ENCODE assay signal across 1 cellular context in genomic region chr9:23537192-23538059, GRCh38.
TF ChIP-seq lines count a peak whose summit lies in the region.

No MANE protein-coding gene starts in this region.

TF ChIP-seq in H1, 55 proteins besides CTCF, POLR2A, EP300 and RAD21 (continued from another document):
- TF ChIP-seq CHD7 (IDR thresholded peaks at IDR 0.05; ENCODE audit: insufficient replicate concordance, low read length) (no peak), ASH2L (IDR thresholded peaks at IDR 0.05; ENCODE audit: low read length) (peak; percentile 63), EZH2 (IDR thresholded peaks at IDR 0.05; ENCODE audit: low read depth, low read length, severe bottlenecking) (peak; percentile 40), E2F6 (IDR thresholded peaks at IDR 0.05) (no peak), BCL11A (IDR thresholded peaks at IDR 0.05; ENCODE audit: low read depth in 2 of 2, low read length in 2 of 2) (no peak), TAF7 (optimal IDR thresholded peaks at IDR 0.05; ENCODE audit: borderline replicate concordance, low read depth, low read length) (no peak), RBBP5 (IDR thresholded peaks at IDR 0.05; ENCODE audit: borderline replicate concordance, low read depth, low read length) (peak; percentile 67; the same call in 1 of the 2 replicates), SIN3A (conservative IDR thresholded peaks at IDR 0.05 in 1 of 2, IDR thresholded peaks at IDR 0.05 in 1 of 2; ENCODE audit: low read depth in 1 of 2, low read length in 2 of 2) (peak in 1 of 2 experiments; percentile 44; a peak in 1 of 4 replicates), ZNF274 (IDR thresholded peaks at IDR 0.05; ENCODE audit: borderline replicate concordance, extremely low read depth, low read length) (no peak), SUZ12 (IDR thresholded peaks at IDR 0.05; ENCODE audit: low read length) (peak; percentile 51; the same call in 1 of the 2 replicates), RNF2 (IDR thresholded peaks at IDR 0.05; ENCODE audit: borderline replicate concordance, low read depth, low read length, missing control alignments, poor library complexity, severe bottlenecking) (no peak), SP1 (IDR thresholded peaks at IDR 0.05; ENCODE audit: low read depth, low read length) (no peak), GABPA (IDR thresholded peaks at IDR 0.05; ENCODE audit: borderline replicate concordance, insufficient read depth, low read length) (no peak), CHD1 (IDR thresholded peaks at IDR 0.05; ENCODE audit: low read depth, low read length) (no peak), BRCA1 (IDR thresholded peaks at IDR 0.05; ENCODE audit: low read depth, low read length) (no peak), NRF1 (IDR thresholded peaks at IDR 0.05; ENCODE audit: low read depth, low read length) (no peak), HDAC2 (IDR thresholded peaks at IDR 0.05; ENCODE audit: borderline replicate concordance in 1 of 2, low read depth in 2 of 2, low read length in 2 of 2) (no peak), SAP30 (IDR thresholded peaks at IDR 0.05; ENCODE audit: insufficient read depth, insufficient replicate concordance, low read length) (peak; percentile 40), KDM5A (IDR thresholded peaks at IDR 0.05; ENCODE audit: low read length) (no peak), SIX5 (IDR thresholded peaks at IDR 0.05; ENCODE audit: low read depth, low read length) (no peak), BACH1 (IDR thresholded peaks at IDR 0.05; ENCODE audit: low read length) (no peak), FOSL1 (IDR thresholded peaks at IDR 0.05; ENCODE audit: insufficient read depth, low read depth, low read length) (no peak), JUND (IDR thresholded peaks at IDR 0.05; ENCODE audit: low read length) (no peak), JUN (IDR thresholded peaks at IDR 0.05; ENCODE audit: low read depth, low read length) (no peak), MAX (IDR thresholded peaks at IDR 0.05) (0 out of 2 replicates have a peak, but pooled peaks have one; percentile 11), CHD2 (IDR thresholded peaks at IDR 0.05; ENCODE audit: low read length) (no peak), EGR1 (IDR thresholded peaks at IDR 0.05; ENCODE audit: borderline replicate concordance, low read depth, low read length) (no peak), PHF8 (conservative IDR thresholded peaks at IDR 0.05; ENCODE audit: low read depth, low read length) (no peak)
TF ChIP-seq in H1: peak in this region for 7.
